In genomic region chr2:218329826-218330651, GRCh38 we compare ENCODE assay signal across 12 cellular contexts. TPM values are rescaled to one million over a fixed set of nuclear protein-coding genes. Genes with fewer than 3 reads are reported as not detected.
DNase-seq lines count a peak whose midpoint lies in the region; ATAC-seq and TF ChIP-seq lines count a peak whose summit lies in the region.
"Had no signal": no experiment of that assay in that cellular context is flagged by ENCODE, and none has a peak within 500 bp of the region (broad histone marks: within the 10 kb centered on the region; RNA-seq: fewer than 3 reads in every experiment).

No MANE protein-coding gene starts in this region.

- peaks cover 21% of the 10 kb centered on the region for H3K4me1 Mint-ChIP-seq in activated naive CD8-positive, alpha-beta T cell treated with anti-CD3 and anti-CD28 coated beads, Interleukin-2, amount 50 U/mL, for 24 hours
- peaks cover 12% of the 10 kb centered on the region for H3K4me1 Mint-ChIP-seq in activated naive CD8-positive, alpha-beta T cell treated with anti-CD3 and anti-CD28 coated beads for 36 hours
- H3K4me1 Mint-ChIP-seq in glutamatergic neuron (ENCODE audit: low read depth, unreplicated experiment): peaks cover 52% of the 10 kb centered on the region
- no peaks in the 10 kb centered on the region; the same call in 1 of the 2 replicates for H3K4me1 Mint-ChIP-seq in HFFc6 (ENCODE audit: low read depth)

- TF ChIP-seq POLR2A in upper lobe of left lung (IDR thresholded peaks at IDR 0.05) (no peak), prostate gland (IDR thresholded peaks at IDR 0.05) (no peak)

- H3K9me3 ChIP-seq in upper lobe of left lung (no peaks in the 10 kb centered on the region), prostate gland (no peaks in the 10 kb centered on the region)

- TF ChIP-seq EP300 in upper lobe of left lung (IDR thresholded peaks at IDR 0.05): no peak

- no peaks in the 10 kb centered on the region for H3K9me3 Mint-ChIP-seq in activated naive CD8-positive, alpha-beta T cell treated with anti-CD3 and anti-CD28 coated beads, Interleukin-2, amount 50 U/mL, for 24 hours
- no peaks in the 10 kb centered on the region for H3K9me3 Mint-ChIP-seq in activated naive CD8-positive, alpha-beta T cell treated with anti-CD3 and anti-CD28 coated beads for 36 hours
- H3K9me3 Mint-ChIP-seq in glutamatergic neuron (ENCODE audit: unreplicated experiment) (peaks cover 7% of the 10 kb centered on the region), HFFc6 (no peaks in the 10 kb centered on the region)
- H3K9me3 Mint-ChIP-seq: T-helper 2 cell treated with Interferon-gamma antibody and Interleukin-4, amounts not matched to agents 5 μg/mL and 100 μg/mL, for 36 hours had no signal

- no peaks in the 10 kb centered on the region for H3K36me3 Mint-ChIP-seq in activated naive CD8-positive, alpha-beta T cell treated with anti-CD3 and anti-CD28 coated beads, Interleukin-2, amount 50 U/mL, for 24 hours (ENCODE audit: low read depth)
- no peaks in the 10 kb centered on the region for H3K36me3 Mint-ChIP-seq in activated naive CD8-positive, alpha-beta T cell treated with anti-CD3 and anti-CD28 coated beads for 36 hours
- H3K36me3 Mint-ChIP-seq in glutamatergic neuron (ENCODE audit: unreplicated experiment): no peaks in the 10 kb centered on the region
- no peaks in the 10 kb centered on the region for H3K36me3 Mint-ChIP-seq in HFFc6 (ENCODE audit: low read depth)

- no peaks in the 10 kb centered on the region for H3K27me3 Mint-ChIP-seq in activated naive CD8-positive, alpha-beta T cell treated with anti-CD3 and anti-CD28 coated beads, Interleukin-2, amount 50 U/mL, for 24 hours
- no peaks in the 10 kb centered on the region for H3K27me3 Mint-ChIP-seq in activated naive CD8-positive, alpha-beta T cell treated with anti-CD3 and anti-CD28 coated beads for 36 hours
- peaks cover 7% of the 10 kb centered on the region for H3K27me3 Mint-ChIP-seq in glutamatergic neuron (ENCODE audit: unreplicated experiment)
- peaks cover 12% of the 10 kb centered on the region for H3K27me3 Mint-ChIP-seq in HFFc6 (ENCODE audit: insufficient read depth)

- ATAC-seq in activated naive CD8-positive, alpha-beta T cell treated with anti-CD3 and anti-CD28 coated beads, Interleukin-2, amount 50 U/mL, for 24 hours: peak; percentile 23
- ATAC-seq in HG03039 (IDR thresholded peaks at IDR 0.05; ENCODE audit: unreplicated experiment) (peak; percentile 29), upper lobe of left lung (ENCODE audit: low FRiP score in 2 of 2) (peak; percentile 12 to 84), Right ventricle myocardium superior (ENCODE audit: poor library complexity) (no peak)

- DNase-seq in activated naive CD8-positive, alpha-beta T cell treated with anti-CD3 and anti-CD28 coated beads, Interleukin-2, amount 50 U/mL, for 24 hours: no peak
- no peak for DNase-seq in activated naive CD8-positive, alpha-beta T cell treated with anti-CD3 and anti-CD28 coated beads for 36 hours
- DNase-seq in glutamatergic neuron (no peak), upper lobe of left lung (peak; percentile 21 to 77), HFFc6 (no peak), Right ventricle myocardium superior (no peak), prostate gland (ENCODE audit: low spot score) (no peak)
- DNase-seq: GM23248, NCI-H1436 treated with DMSO at 0.1 percent for 48 hours had no signal

- peak overlapping the region; percentile 37 for H3K27ac Mint-ChIP-seq in activated naive CD8-positive, alpha-beta T cell treated with anti-CD3 and anti-CD28 coated beads, Interleukin-2, amount 50 U/mL, for 24 hours
- H3K27ac Mint-ChIP-seq in activated naive CD8-positive, alpha-beta T cell treated with anti-CD3 and anti-CD28 coated beads for 36 hours: no peak overlapping the region
- H3K27ac Mint-ChIP-seq in glutamatergic neuron (ENCODE audit: unreplicated experiment) (peak overlapping the region; percentile 90), HFFc6 (no peak overlapping the region)
- H3K27ac Mint-ChIP-seq: T-helper 2 cell treated with Interferon-gamma antibody and Interleukin-4, amounts not matched to agents 5 μg/mL and 100 μg/mL, for 36 hours had no signal

- TF ChIP-seq CTCF in glutamatergic neuron (IDR thresholded peaks at IDR 0.05; ENCODE audit: partially characterized antibody, unreplicated experiment) (no peak), upper lobe of left lung (IDR thresholded peaks at IDR 0.05) (no peak), HFFc6 (IDR thresholded peaks at IDR 0.05) (no peak), prostate gland (IDR thresholded peaks at IDR 0.05) (no peak)

- H3K4me3 ChIP-seq in upper lobe of left lung: no peak overlapping the region
- H3K4me3 ChIP-seq in prostate gland: no peak overlapping the region
- H3K4me3 ChIP-seq: GM23248 had no signal

- H3K4me3 Mint-ChIP-seq in activated naive CD8-positive, alpha-beta T cell treated with anti-CD3 and anti-CD28 coated beads, Interleukin-2, amount 50 U/mL, for 24 hours: no peak overlapping the region
- H3K4me3 Mint-ChIP-seq in activated naive CD8-positive, alpha-beta T cell treated with anti-CD3 and anti-CD28 coated beads for 36 hours: no peak overlapping the region
- H3K4me3 Mint-ChIP-seq in glutamatergic neuron (ENCODE audit: unreplicated experiment) (no peak overlapping the region), HFFc6 (no peak overlapping the region)
- H3K4me3 Mint-ChIP-seq: T-helper 2 cell treated with Interferon-gamma antibody and Interleukin-4, amounts not matched to agents 5 μg/mL and 100 μg/mL, for 36 hours had no signal

- H3K27me3 ChIP-seq in upper lobe of left lung (no peaks in the 10 kb centered on the region), prostate gland (replicated peaks; ENCODE audit: insufficient read depth) (no peaks in the 10 kb centered on the region)

- H3K27ac ChIP-seq in upper lobe of left lung (peak overlapping the region; percentile 31 to 86 (median 80)), prostate gland (peak overlapping the region in 1 of 2 donors; percentile 55)
- H3K27ac ChIP-seq: GM23248 had no signal

- WGBS in upper lobe of left lung, 2 donors: 45 to 63% methylated on average over 1 to 8 of the region's 8 CpGs
- 64% methylated on average over 8 of the region's 8 CpGs for WGBS in prostate gland

- H3K36me3 ChIP-seq in upper lobe of left lung (no peaks in the 10 kb centered on the region), prostate gland (no peaks in the 10 kb centered on the region)

- H3K4me1 ChIP-seq in upper lobe of left lung: peaks cover 12 to 75% (median 55%) of the 10 kb centered on the region in 4 donors
- H3K4me1 ChIP-seq in prostate gland (replicated peaks): peaks cover 7% of the 10 kb centered on the region

- intact Hi-C loops in Right ventricle myocardium superior (cut with DNase I): no loop called here
- intact Hi-C loops in prostate gland (cut with DNase I): no loop called here

RNA-seq across cellular contexts. Expression of gene CATIP, which starts 26.6 kb away (rescaled TPM):
- total RNA-seq in activated naive CD8-positive, alpha-beta T cell treated with anti-CD3 and anti-CD28 coated beads for 36 hours: not detected
- not detected for total RNA-seq in glutamatergic neuron (ENCODE audit: unreplicated experiment)
- total RNA-seq in upper lobe of left lung: 1 to 10 TPM in 5 of 6 donors, under 1 TPM in 1; 0.77 to 8.5 (median 4.3) TPM
- not detected for total RNA-seq in HFFc6 (2021; fragmentation: NEBNext Ultra II Directional; extraction: Animal tissue kit (Norgen Biotek cat#: 25700))
- total RNA-seq in Right ventricle myocardium superior: not detected
- 1 to 10 TPM in 1 of 2 donors, not detected in 1; 2.0 TPM for total RNA-seq in prostate gland
- total RNA-seq: GM23248, urinary bladder had no signal

RNA-seq across cellular contexts. Expression of gene TMBIM1, which starts 37.7 kb away (rescaled TPM):
- total RNA-seq in activated naive CD8-positive, alpha-beta T cell treated with anti-CD3 and anti-CD28 coated beads for 36 hours: 10 to 100 TPM; 47.5 to 52.2 TPM
- total RNA-seq in glutamatergic neuron (ENCODE audit: unreplicated experiment) (1.8 TPM), upper lobe of left lung (100 to 1,000 TPM; 112 to 359 (median 236) TPM), Right ventricle myocardium superior (117 TPM), prostate gland (100 to 1,000 TPM; 139 to 193 TPM)
- total RNA-seq in HFFc6 (2021; fragmentation: NEBNext Ultra II Directional; extraction: Animal tissue kit (Norgen Biotek cat#: 25700)): 100 to 1,000 TPM; 163 to 187 (median 176) TPM

RNA-seq across cellular contexts. Expression of gene SLC11A1, which starts 52.0 kb away (rescaled TPM):
- total RNA-seq in activated naive CD8-positive, alpha-beta T cell treated with anti-CD3 and anti-CD28 coated beads for 36 hours: under 1 TPM; 0.08 TPM
- total RNA-seq in glutamatergic neuron (ENCODE audit: unreplicated experiment) (not detected), upper lobe of left lung (1,000 to 10,000 TPM in 2 of 6 donors, 100 to 1,000 TPM in 4; 145 to 3,249 (median 371) TPM), Right ventricle myocardium superior (4.4 TPM), prostate gland (10 to 100 TPM; 10.8 to 11.4 TPM)
- total RNA-seq in HFFc6 (2021; fragmentation: NEBNext Ultra II Directional; extraction: Animal tissue kit (Norgen Biotek cat#: 25700)): under 1 TPM; 0.05 to 0.16 (median 0.11) TPM
- total RNA-seq: GM23248 had no signal

RNA-seq across cellular contexts. Expression of gene PNKD, which starts 59.7 kb away (rescaled TPM):
- total RNA-seq in activated naive CD8-positive, alpha-beta T cell treated with anti-CD3 and anti-CD28 coated beads for 36 hours: 10 to 100 TPM; 23.6 to 25.1 TPM
- total RNA-seq in glutamatergic neuron (ENCODE audit: unreplicated experiment) (44.2 TPM), upper lobe of left lung (100 to 1,000 TPM in 2 of 6 donors, 10 to 100 TPM in 4; 69.8 to 153 (median 87.2) TPM), Right ventricle myocardium superior (72.9 TPM), prostate gland (100 to 1,000 TPM; 103 to 145 TPM)
- total RNA-seq in HFFc6 (2021; fragmentation: NEBNext Ultra II Directional; extraction: Animal tissue kit (Norgen Biotek cat#: 25700)): 10 to 100 TPM; 50.8 to 62.8 (median 57.7) TPM

Comparison
In these comparisons a context has a peak if more than half of its experiments do, and no peak if none do; other contexts are left out.
1. H3K27ac Mint-ChIP-seq: peak in activated naive CD8-positive, alpha-beta T cell treated with anti-CD3 and anti-CD28 coated beads, Interleukin-2, amount 50 U/mL, for 24 hours (single experiment) and glutamatergic neuron (single experiment); none in activated naive CD8-positive, alpha-beta T cell treated with anti-CD3 and anti-CD28 coated beads for 36 hours (single experiment) and HFFc6 (single experiment).
2. DNase-seq: peak in upper lobe of left lung (2 of 2); none in activated naive CD8-positive, alpha-beta T cell treated with anti-CD3 and anti-CD28 coated beads, Interleukin-2, amount 50 U/mL, for 24 hours (single experiment), activated naive CD8-positive, alpha-beta T cell treated with anti-CD3 and anti-CD28 coated beads for 36 hours (single experiment), glutamatergic neuron (single experiment), HFFc6 (single experiment), Right ventricle myocardium superior (single experiment) and prostate gland (single experiment).
3. RNA of gene TMBIM1, which starts 37.7 kb away (total RNA-seq): 112 to 359 TPM in upper lobe of left lung, 139 to 193 TPM in prostate gland, 163 to 187 TPM in HFFc6, 117 TPM in Right ventricle myocardium superior (single experiment) and 47.5 to 52.2 TPM in activated naive CD8-positive, alpha-beta T cell treated with anti-CD3 and anti-CD28 coated beads for 36 hours; 1.8 TPM in glutamatergic neuron (single experiment); every median in the first group is over 10 times any median in the second.
4. RNA of gene SLC11A1, which starts 52.0 kb away (total RNA-seq): 145 to 3,249 TPM in upper lobe of left lung; 10.8 to 11.4 TPM in prostate gland, 4.4 TPM in Right ventricle myocardium superior (single experiment), 0.05 to 0.16 TPM in HFFc6, 0.08 TPM in activated naive CD8-positive, alpha-beta T cell treated with anti-CD3 and anti-CD28 coated beads for 36 hours and not detected in glutamatergic neuron (single experiment); every median in the first group is over 10 times any median in the second.